11 cellular contexts compared by ENCODE assay signal in the genomic region with DNA sequence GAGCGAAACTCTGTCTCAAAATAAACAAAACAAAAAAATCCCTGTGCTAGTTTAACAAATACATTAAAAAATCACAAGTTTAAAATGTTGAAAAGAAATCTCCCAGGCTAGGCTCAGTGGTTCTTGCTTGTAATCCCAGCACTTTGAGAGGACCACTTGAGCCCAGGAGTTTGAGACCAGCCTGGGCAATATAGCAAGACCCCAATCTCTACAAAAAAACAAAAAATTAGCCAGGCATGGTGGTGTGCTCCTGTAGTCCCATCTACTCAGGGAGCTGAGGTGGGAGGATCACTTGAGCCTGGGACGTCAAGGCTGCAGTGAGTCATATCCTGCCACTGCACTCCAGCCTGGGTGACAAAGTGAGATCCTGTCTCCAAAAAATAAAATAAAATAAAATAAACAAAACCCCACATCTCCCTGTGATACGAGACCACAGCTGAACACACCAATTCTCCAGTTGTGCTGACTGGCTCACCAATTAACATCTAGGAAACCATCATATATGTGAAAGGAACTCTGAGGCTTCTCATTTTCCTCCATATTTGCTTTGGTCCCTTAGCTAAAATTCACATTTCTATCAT. TPM values are rescaled to one million over a fixed set of nuclear protein-coding genes. Genes with fewer than 3 reads are reported as not detected.
DNase-seq lines count a peak whose midpoint lies in the region; ATAC-seq and TF ChIP-seq lines count a peak whose summit lies in the region.
"Had no signal": no experiment of that assay in that cellular context is flagged by ENCODE, and none has a peak within 500 bp of the region (broad histone marks: within the 10 kb centered on the region; RNA-seq: fewer than 3 reads in every experiment).

No MANE protein-coding gene starts in this region.

- H3K4me1 Mint-ChIP-seq in activated CD8-positive, alpha-beta T cell treated with anti-CD3 and anti-CD28 coated beads for 36 hours (ENCODE audit: low read depth): peaks cover 41% of the 10 kb centered on the region
- peaks cover 11% of the 10 kb centered on the region for H3K4me1 Mint-ChIP-seq in endothelial cell (ENCODE audit: unreplicated experiment)

- no peaks in the 10 kb centered on the region for H3K27me3 Mint-ChIP-seq in activated CD8-positive, alpha-beta T cell treated with anti-CD3 and anti-CD28 coated beads for 36 hours
- peaks cover 5% of the 10 kb centered on the region for H3K27me3 Mint-ChIP-seq in endothelial cell (ENCODE audit: unreplicated experiment)

- no peaks in the 10 kb centered on the region for H3K27me3 ChIP-seq in HCT116 (ENCODE audit: insufficient read depth, low read length)

- no peaks in the 10 kb centered on the region for H3K9me2 ChIP-seq in HCT116 (ENCODE audit: insufficient read depth)

- peak overlapping the region; percentile 38 for H3K27ac ChIP-seq in HCT116 (ENCODE audit: low read depth, low read length)
- H3K27ac ChIP-seq: VCaP had no signal

- H3K4me1 ChIP-seq in HCT116 (ENCODE audit: control insufficient read depth in 1 of 2, insufficient read depth in 2 of 2, low read length in 2 of 2): peaks cover 0 to 48% of the 10 kb centered on the region in 2 experiments; a peak in 3 of 4 replicates

- intact Hi-C loops in HCT116 (cut with micrococcal nuclease): no loop called here
- intact Hi-C loops in activated CD8-positive, alpha-beta T cell treated with anti-CD3 and anti-CD28 coated beads for 36 hours (cut with micrococcal nuclease): no loop called here

- POLR2A ChIA-PET in HCT116 (lab: Charles Lee): interaction anchor here (4.2 kb wide), 1 partner anchor 7 kb away, joined by 18 read pairs; a partner anchor contains a TSS
- POLR2A ChIA-PET in activated CD8-positive, alpha-beta T cell treated with anti-CD3 and anti-CD28 coated beads for 36 hours (lab: Charles Lee): interaction anchor here (0.8 to 2.3 kb wide), 3 partner anchors 15 to 29 kb away, joined by 3 to 6 read pairs (median 3); no protein-coding TSS in a partner anchor

- no peak for TF ChIP-seq POLR2A in HCT116 (IDR thresholded peaks at IDR 0.05; ENCODE audit: borderline replicate concordance, extremely low read depth, insufficient read depth, insufficient read length)

- BruUV-seq in HCT116 (replicated peaks; lab: Mats Ljungman, UMichigan): no TSS peak

- peak; percentile 39 for ATAC-seq in HCT116
- ATAC-seq in activated CD8-positive, alpha-beta T cell treated with anti-CD3 and anti-CD28 coated beads for 36 hours: peak; percentile 71
- no peak for ATAC-seq in HG02642 (IDR thresholded peaks at IDR 0.05; ENCODE audit: poor library complexity, unreplicated experiment)

- peaks cover 12% of the 10 kb centered on the region; the same call in 1 of the 2 replicates for H4K20me1 ChIP-seq in HCT116 (ENCODE audit: insufficient read depth)

- no peak for TF ChIP-seq RAD21 in HCT116 (IDR thresholded peaks at IDR 0.05; ENCODE audit: low read depth)

- CTCF ChIA-PET in HCT116 (lab: Charles Lee): interaction anchor here (1.1 kb wide), 1 partner anchor 28 kb away, joined by 3 read pairs; no protein-coding TSS in a partner anchor
- CTCF ChIA-PET in activated CD8-positive, alpha-beta T cell treated with anti-CD3 and anti-CD28 coated beads for 36 hours (lab: Charles Lee): interaction anchor here (1.0 to 1.3 kb wide), 2 partner anchors 25 kb away, joined by 3 to 4 read pairs; no protein-coding TSS in a partner anchor

- TF ChIP-seq CTCF in HCT116 (IDR thresholded peaks at IDR 0.05 in 2 of 3, conservative IDR thresholded peaks at IDR 0.05 in 1 of 3; ENCODE audit: borderline replicate concordance in 1 of 3, insufficient read depth in 1 of 3, low read depth in 2 of 3, low read length in 2 of 3): no peak
- no peak for TF ChIP-seq CTCF in activated CD8-positive, alpha-beta T cell treated with anti-CD3 and anti-CD28 coated beads for 36 hours (IDR thresholded peaks at IDR 0.05)
- no peak for TF ChIP-seq CTCF in fibroblast of villous mesenchyme (IDR thresholded peaks at IDR 0.05; ENCODE audit: insufficient read depth, low read depth, low read length)
- no peak for TF ChIP-seq CTCF in endothelial cell (IDR thresholded peaks at IDR 0.05; ENCODE audit: unreplicated experiment)

- H3K36me3 ChIP-seq in HCT116 (ENCODE audit: control insufficient read depth in 1 of 2, insufficient read depth in 2 of 2, low read length in 2 of 2): peaks cover 17 to 30% of the 10 kb centered on the region in 2 experiments

- DNase-seq in A172 (ENCODE audit: low spot score) (peak; percentile 65), HCT116 (ENCODE audit: low read depth, low spot score) (no peak), fibroblast of villous mesenchyme (ENCODE audit: low read depth) (peak; percentile 68), GOT3 (lab: John Stamatoyannopoulos, UW) (no peak), NCI-H2171 (lab: John Stamatoyannopoulos, UW) (no peak), endothelial cell (ENCODE audit: low spot score) (no peak)
- DNase-seq in activated CD8-positive, alpha-beta T cell treated with anti-CD3 and anti-CD28 coated beads for 36 hours: peak; percentile 52
- DNase-seq: mesendoderm, NCI-H1436 treated with DMSO at 0.1 percent for 48 hours had no signal

- no peaks in the 10 kb centered on the region for H3K9me3 Mint-ChIP-seq in activated CD8-positive, alpha-beta T cell treated with anti-CD3 and anti-CD28 coated beads for 36 hours
- H3K9me3 Mint-ChIP-seq in endothelial cell (ENCODE audit: unreplicated experiment): no peaks in the 10 kb centered on the region

- peak overlapping the region; percentile 27 for H3K4me2 ChIP-seq in HCT116 (ENCODE audit: low read length)

- no peak overlapping the region for H2AFZ ChIP-seq in HCT116 (ENCODE audit: low read depth, low read length, poor library complexity, severe bottlenecking)

- peaks cover 32% of the 10 kb centered on the region for H3K79me2 ChIP-seq in HCT116 (ENCODE audit: insufficient read depth, low read length)

- RAD21 ChIA-PET in HCT116 (lab: Charles Lee; ENCODE audit: low non-redundant PET in 1 of 2, low total read pairs in 2 of 2, uncharacterized antibody in 2 of 2, unreplicated experiment in 2 of 2): no interaction called here

- peak overlapping the region; percentile 7 for H3K4me3 Mint-ChIP-seq in activated CD8-positive, alpha-beta T cell treated with anti-CD3 and anti-CD28 coated beads for 36 hours
- no peak overlapping the region for H3K4me3 Mint-ChIP-seq in endothelial cell (ENCODE audit: unreplicated experiment)

- H3K36me3 Mint-ChIP-seq in activated CD8-positive, alpha-beta T cell treated with anti-CD3 and anti-CD28 coated beads for 36 hours (ENCODE audit: low read depth): peaks cover 63% of the 10 kb centered on the region
- peaks cover 21% of the 10 kb centered on the region for H3K36me3 Mint-ChIP-seq in endothelial cell (ENCODE audit: low read depth, unreplicated experiment)

- H3K9ac ChIP-seq in HCT116 (ENCODE audit: low read length): peak overlapping the region; percentile 17; the same call in 1 of the 2 replicates

- no peaks in the 10 kb centered on the region for H3K9me3 ChIP-seq in HCT116 (ENCODE audit: control insufficient read depth in 1 of 2, insufficient read depth in 1 of 2, low read depth in 1 of 2, low read length in 2 of 2)

- no peak overlapping the region for H3K4me3 ChIP-seq in HCT116 (replicated peaks in 1 of 2; ENCODE audit: low read depth in 1 of 2, low read length in 2 of 2)
- H3K4me3 ChIP-seq in fibroblast of villous mesenchyme (ENCODE audit: low read depth, low read length): no peak overlapping the region

- peak overlapping the region; percentile 84 for H3K27ac Mint-ChIP-seq in activated CD8-positive, alpha-beta T cell treated with anti-CD3 and anti-CD28 coated beads for 36 hours
- H3K27ac Mint-ChIP-seq in endothelial cell (ENCODE audit: unreplicated experiment): no peak overlapping the region

TF ChIP-seq in HCT116, 20 proteins besides CTCF, POLR2A, EP300 and RAD21 (continues in another document):
- TF ChIP-seq YY1 (IDR thresholded peaks at IDR 0.05; ENCODE audit: extremely low read depth, insufficient replicate concordance, low read depth, low read length) (no peak), SRF (IDR thresholded peaks at IDR 0.05; ENCODE audit: low read depth) (no peak), FOSL1 (IDR thresholded peaks at IDR 0.05; ENCODE audit: low read depth) (peak; percentile 49; the same call in 1 of the 2 replicates)

RNA-seq across cellular contexts. Expression of a gene that starts 7.3 kb away (rescaled TPM):
- 674 and 762 TPM in 2 replicates for total RNA-seq in A172 (2014; rRNA removed; shearing (Covaris generic))
- total RNA-seq in HCT116 (2021; ENCODE audit: unreplicated experiment) (1,125 TPM), fibroblast of villous mesenchyme (744 and 806 TPM in 2 replicates), endothelial cell (ENCODE audit: unreplicated experiment) (975 TPM)
- 1,648 and 1,992 TPM in 2 replicates for polyA plus RNA-seq in HCT116 (2012)
- 1,000 to 10,000 TPM; 1,299 to 1,356 TPM for total RNA-seq in activated CD8-positive, alpha-beta T cell treated with anti-CD3 and anti-CD28 coated beads for 36 hours

RNA-seq across cellular contexts. Expression of a gene that starts 30.9 kb away (rescaled TPM):
- 16.3 and 19.0 TPM in 2 replicates for total RNA-seq in A172 (2014; rRNA removed; shearing (Covaris generic))
- total RNA-seq in HCT116 (2021; ENCODE audit: unreplicated experiment) (12.5 TPM), fibroblast of villous mesenchyme (2.3 and 5.6 TPM in 2 replicates), endothelial cell (ENCODE audit: unreplicated experiment) (1.7 TPM)
- polyA plus RNA-seq in HCT116 (2012): 2.6 and 4.8 TPM in 2 replicates
- total RNA-seq in activated CD8-positive, alpha-beta T cell treated with anti-CD3 and anti-CD28 coated beads for 36 hours: 10 to 100 TPM; 10.3 to 11.3 TPM

RNA-seq across cellular contexts. Expression of a gene that starts 36.0 kb away (rescaled TPM):
- total RNA-seq in A172 (2014; rRNA removed; shearing (Covaris generic)): 0.43 TPM in 1 of 2 replicates, not detected in the other
- total RNA-seq in HCT116 (2021; ENCODE audit: unreplicated experiment): 2.8 TPM
- polyA plus RNA-seq in HCT116 (2012): 0.92 and 1.6 TPM in 2 replicates
- not detected for total RNA-seq in activated CD8-positive, alpha-beta T cell treated with anti-CD3 and anti-CD28 coated beads for 36 hours
- total RNA-seq in fibroblast of villous mesenchyme: not detected in 2 replicates
- 3.2 TPM for total RNA-seq in endothelial cell (ENCODE audit: unreplicated experiment)

Comparison
In these comparisons a context has a peak if more than half of its experiments do, and no peak if none do; other contexts are left out.
1. DNase-seq: peak in A172 (single experiment), activated CD8-positive, alpha-beta T cell treated with anti-CD3 and anti-CD28 coated beads for 36 hours (single experiment) and fibroblast of villous mesenchyme (single experiment); none in HCT116 (single experiment), GOT3 (single experiment), NCI-H2171 (single experiment) and endothelial cell (single experiment).